9 cellular contexts compared by ENCODE assay signal in the genomic region with DNA sequence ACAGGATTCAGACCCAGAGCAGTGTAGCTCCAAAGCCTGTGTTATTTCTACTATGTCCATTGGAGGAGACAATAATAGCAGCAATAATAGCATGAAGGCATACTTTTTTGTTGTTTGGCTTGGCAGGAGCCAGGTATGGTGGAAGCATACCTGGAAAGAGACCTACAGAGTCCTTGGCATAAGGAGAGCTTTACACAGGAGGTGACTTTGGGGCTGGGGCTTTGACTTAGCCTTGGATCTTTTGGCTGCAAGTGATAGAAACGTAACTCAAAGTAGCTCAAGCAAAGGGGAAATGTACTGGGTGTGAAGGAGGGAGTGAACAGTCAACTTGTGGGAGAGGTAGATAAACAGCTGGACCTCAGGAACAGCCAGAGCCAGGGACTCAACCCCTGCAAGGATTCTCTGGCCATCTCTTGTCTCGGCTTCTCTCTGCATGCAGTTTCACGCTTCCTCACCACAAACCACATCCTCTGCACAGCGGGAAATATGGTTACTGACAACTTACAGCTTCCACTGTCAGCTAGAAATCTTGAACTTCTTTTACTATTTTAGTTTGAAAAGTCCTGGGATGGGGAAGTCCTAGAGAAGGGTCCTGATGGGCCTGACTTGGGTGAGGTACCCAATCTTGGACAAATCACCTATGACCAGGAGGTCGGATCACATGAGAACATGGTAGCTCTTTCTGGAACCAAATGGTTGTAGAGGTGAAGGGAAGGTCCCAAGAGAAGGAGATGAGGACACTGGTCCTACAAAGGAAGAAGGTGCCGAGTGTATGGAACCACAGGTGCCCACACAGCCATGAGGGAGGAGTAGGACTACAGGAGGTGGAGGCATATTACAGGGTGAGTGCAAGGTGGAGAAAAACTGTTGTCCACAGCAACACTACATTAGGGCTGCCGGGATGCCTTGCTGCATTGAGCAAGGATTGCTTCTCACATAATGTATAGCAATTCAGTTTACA. TPM values are rescaled to one million over a fixed set of nuclear protein-coding genes. Genes with fewer than 3 reads are reported as not detected.
DNase-seq lines count a peak whose midpoint lies in the region; ATAC-seq, FAIRE-seq and TF ChIP-seq lines count a peak whose summit lies in the region.
"Had no signal": no experiment of that assay in that cellular context is flagged by ENCODE, and none has a peak within 500 bp of the region (broad histone marks: within the 10 kb centered on the region; RNA-seq: fewer than 3 reads in every experiment).

No MANE protein-coding gene starts in this region.

- H3K9me3 ChIP-seq in Loucy (ENCODE audit: insufficient read depth, low read depth, low read length) (no peaks in the 10 kb centered on the region), fibroblast of lung (ENCODE audit: control insufficient read depth, insufficient read depth, low read depth, low read length) (no peaks in the 10 kb centered on the region)
- H3K9me3 ChIP-seq: pancreas had no signal

- peak overlapping the region; percentile 72 for H3K4me3 ChIP-seq in Loucy (ENCODE audit: low read length, poor library complexity, severe bottlenecking)
- no peak overlapping the region for H3K4me3 ChIP-seq in fibroblast of lung (replicated peaks in 1 of 4; ENCODE audit: control extremely low read depth in 1 of 4, insufficient read depth in 1 of 4, low read depth in 3 of 4, low read length in 4 of 4)
- H3K4me3 ChIP-seq: pancreas had no signal

- no peaks in the 10 kb centered on the region for H3K27me3 Mint-ChIP-seq in activated CD8-positive, alpha-beta T cell treated with anti-CD3 and anti-CD28 coated beads, Interleukin-2, amount 10 ng/mL, durations not matched to agents 7 days and 5 days (ENCODE audit: low read depth)

- H3K4me3 Mint-ChIP-seq in activated CD8-positive, alpha-beta T cell treated with anti-CD3 and anti-CD28 coated beads, Interleukin-2, amount 10 ng/mL, durations not matched to agents 7 days and 5 days: peak overlapping the region; percentile 78

- peaks cover 20% of the 10 kb centered on the region for H3F3A ChIP-seq in Loucy (ENCODE audit: low read depth)

- CTCF ChIA-PET in activated CD8-positive, alpha-beta T cell treated with anti-CD3 and anti-CD28 coated beads, Interleukin-2, amount 10 ng/mL, durations not matched to agents 7 days and 5 days (lab: Charles Lee): interaction anchor here (1.0 to 3.2 kb wide), 16 partner anchors 10 to 210 kb away, joined by 3 to 43 read pairs (median 8); partner anchors contain the start of gene TGFBR1

- H3K36me3 ChIP-seq in Loucy (ENCODE audit: insufficient read depth, low read length) (no peaks in the 10 kb centered on the region), fibroblast of lung (ENCODE audit: control insufficient read depth, insufficient read depth, low read length) (no peaks in the 10 kb centered on the region)
- H3K36me3 ChIP-seq: pancreas had no signal

- H3K9ac ChIP-seq in Loucy (ENCODE audit: low read depth, low read length, poor library complexity, severe bottlenecking): peak overlapping the region; percentile 79
- H3K9ac ChIP-seq in fibroblast of lung (ENCODE audit: insufficient read depth, low read length): no peak overlapping the region

- peak; percentile 84 for ATAC-seq in GM21619 (IDR thresholded peaks at IDR 0.05; ENCODE audit: unreplicated experiment)
- peak; percentile 82 for ATAC-seq in activated CD8-positive, alpha-beta T cell treated with anti-CD3 and anti-CD28 coated beads, Interleukin-2, amount 10 ng/mL, durations not matched to agents 7 days and 5 days

- H3K9me3 Mint-ChIP-seq in activated CD8-positive, alpha-beta T cell treated with anti-CD3 and anti-CD28 coated beads, Interleukin-2, amount 10 ng/mL, durations not matched to agents 7 days and 5 days (ENCODE audit: insufficient read depth): peaks cover 6% of the 10 kb centered on the region

- peak overlapping the region; percentile 4 for H3K27ac ChIP-seq in fibroblast of lung (ENCODE audit: insufficient read depth, low read length)

- H3K4me2 ChIP-seq in Loucy (ENCODE audit: low read depth, low read length, poor library complexity, severe bottlenecking): peak overlapping the region; percentile 90
- H3K4me2 ChIP-seq in fibroblast of lung (ENCODE audit: extremely low read depth, insufficient read depth, low read length): no peak overlapping the region

- H3K4me1 ChIP-seq in Loucy (ENCODE audit: insufficient read depth, low read length, poor library complexity, severe bottlenecking): peaks cover 81% of the 10 kb centered on the region
- H3K4me1 ChIP-seq in fibroblast of lung (ENCODE audit: control insufficient read depth, extremely low read depth, insufficient read depth, low read length): peaks cover 17% of the 10 kb centered on the region

- no peaks in the 10 kb centered on the region for H3K9me2 ChIP-seq in Loucy (replicated peaks; ENCODE audit: low read depth, low read length)

- DNase-seq in Daoy (ENCODE audit: low read depth) (peak; percentile 95), fibroblast of lung (ENCODE audit: low read depth in 2 of 2) (peak; percentile 58 to 92), NCI-H1417 (lab: John Stamatoyannopoulos, UW) (no peak), D721Med (ENCODE audit: insufficient read length, low spot score) (no peak)
- DNase-seq in activated CD8-positive, alpha-beta T cell treated with anti-CD3 and anti-CD28 coated beads, Interleukin-2, amount 10 ng/mL, durations not matched to agents 7 days and 5 days: peak; percentile 94
- DNase-seq in stimulated activated CD4-positive, alpha-beta T cell treated with anti-CD3 and anti-CD28 coated beads, Interleukin-12 subunit alpha, Interleukin-12 subunit beta, amount 100 ng/mL, for 4 hours: peak; percentile 31

- no peaks in the 10 kb centered on the region for H3K79me2 ChIP-seq in Loucy (ENCODE audit: insufficient read depth, low read length)
- H3K79me2 ChIP-seq in fibroblast of lung (ENCODE audit: control insufficient read depth, insufficient read depth, low read length): no peaks in the 10 kb centered on the region

- no peak overlapping the region for H2AFZ ChIP-seq in Loucy (ENCODE audit: low read length)
- H2AFZ ChIP-seq in fibroblast of lung (ENCODE audit: low read length): no peak overlapping the region

- POLR2A ChIA-PET in activated CD8-positive, alpha-beta T cell treated with anti-CD3 and anti-CD28 coated beads, Interleukin-2, amount 10 ng/mL, durations not matched to agents 7 days and 5 days (lab: Charles Lee): interaction anchor here (0.8 to 3.7 kb wide), 13 partner anchors 11 to 81 kb away, joined by 3 to 37 read pairs (median 4); partner anchors contain the start of gene TGFBR1

- peak overlapping the region; percentile 98 for H3K27ac Mint-ChIP-seq in activated CD8-positive, alpha-beta T cell treated with anti-CD3 and anti-CD28 coated beads, Interleukin-2, amount 10 ng/mL, durations not matched to agents 7 days and 5 days

- no peaks in the 10 kb centered on the region for H3K27me3 ChIP-seq in Loucy (ENCODE audit: insufficient read depth, low read length, poor library complexity, severe bottlenecking)
- H3K27me3 ChIP-seq in fibroblast of lung (ENCODE audit: control insufficient read depth, insufficient read depth, low read length): no peaks in the 10 kb centered on the region
- H3K27me3 ChIP-seq: pancreas had no signal

- no peak for FAIRE-seq in D721Med (lab: Jason Lieb, UNC)
- FAIRE-seq: pancreas had no signal

- peaks cover 82% of the 10 kb centered on the region for H3K4me1 Mint-ChIP-seq in activated CD8-positive, alpha-beta T cell treated with anti-CD3 and anti-CD28 coated beads, Interleukin-2, amount 10 ng/mL, durations not matched to agents 7 days and 5 days (ENCODE audit: low read depth)

- H3K36me3 Mint-ChIP-seq in activated CD8-positive, alpha-beta T cell treated with anti-CD3 and anti-CD28 coated beads, Interleukin-2, amount 10 ng/mL, durations not matched to agents 7 days and 5 days (ENCODE audit: low read depth): peaks cover 39% of the 10 kb centered on the region

- TF ChIP-seq CTCF in Loucy (conservative IDR thresholded peaks at IDR 0.05; ENCODE audit: low read length) (no peak), fibroblast of lung (conservative IDR thresholded peaks at IDR 0.05 in 1 of 2, IDR thresholded peaks at IDR 0.05 in 1 of 2; ENCODE audit: low read depth in 1 of 2, low read length in 2 of 2) (no peak), D721Med (IDR thresholded peaks at IDR 0.05; ENCODE audit: insufficient read depth, missing control alignments) (no peak)

- H4K20me1 ChIP-seq in Loucy (ENCODE audit: insufficient read depth, low read length, poor library complexity, severe bottlenecking) (no peaks in the 10 kb centered on the region), fibroblast of lung (ENCODE audit: control insufficient read depth, extremely low read depth, insufficient read depth, low read length) (no peaks in the 10 kb centered on the region)

RNA-seq across cellular contexts. Expression of gene TGFBR1, which starts 47.0 kb away (rescaled TPM):
- total RNA-seq in Daoy (2014; rRNA removed; shearing (Covaris generic)): 44.7 and 53.5 TPM in 2 replicates
- 10 to 100 TPM; 90.1 to 90.9 TPM for total RNA-seq in activated CD8-positive, alpha-beta T cell treated with anti-CD3 and anti-CD28 coated beads, Interleukin-2, amount 10 ng/mL, durations not matched to agents 7 days and 5 days
- total RNA-seq in fibroblast of lung: 63.9 and 79.1 TPM in 2 replicates
- 30.4 and 78.5 TPM in 2 replicates for polyA plus RNA-seq in fibroblast of lung
- 20.4 and 45.3 TPM in 2 replicates for polyA plus RNA-seq in fibroblast of lung (2012)
- polyA minus RNA-seq in fibroblast of lung (ENCODE audit: low replicate concordance): 96.2 and 132 TPM in 2 replicates

Comparison
In these comparisons a context has a peak if more than half of its experiments do, and no peak if none do; other contexts are left out.
1. DNase-seq: peak in Daoy (single experiment), activated CD8-positive, alpha-beta T cell treated with anti-CD3 and anti-CD28 coated beads, Interleukin-2, amount 10 ng/mL, durations not matched to agents 7 days and 5 days (single experiment), fibroblast of lung (2 of 2) and stimulated activated CD4-positive, alpha-beta T cell treated with anti-CD3 and anti-CD28 coated beads, Interleukin-12 subunit alpha, Interleukin-12 subunit beta, amount 100 ng/mL, for 4 hours (single experiment); none in NCI-H1417 (0 of 3) and D721Med (single experiment).